Comparison of ENCODE assay signal across 16 cellular contexts in the genomic region with DNA sequence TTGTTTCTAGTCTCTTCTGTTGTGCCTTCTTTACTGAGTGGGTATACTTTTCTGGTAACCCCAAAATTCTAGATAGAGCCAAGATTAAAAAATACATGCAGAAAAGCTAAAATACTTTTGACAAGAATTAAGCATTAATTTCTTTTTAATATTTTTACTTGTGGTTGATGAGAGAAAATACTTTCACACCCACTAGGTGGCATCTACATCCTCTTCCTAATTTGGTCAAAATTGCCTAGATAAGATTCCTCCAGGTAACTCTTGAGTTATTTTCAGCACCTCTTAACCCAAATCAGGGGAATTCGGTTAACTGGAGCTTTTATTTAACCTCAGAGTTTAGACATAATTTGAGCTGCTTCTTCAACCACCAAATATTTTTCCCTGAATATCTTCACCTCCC. TPM values are rescaled to one million over a fixed set of nuclear protein-coding genes. Genes with fewer than 3 reads are reported as not detected.
DNase-seq lines count a peak whose midpoint lies in the region; ATAC-seq and TF ChIP-seq lines count a peak whose summit lies in the region.
"Had no signal": no experiment of that assay in that cellular context is flagged by ENCODE, and none has a peak within 500 bp of the region (broad histone marks: within the 10 kb centered on the region; RNA-seq: fewer than 3 reads in every experiment).

No MANE protein-coding gene starts in this region.

- H2BK5ac ChIP-seq in H9 (ENCODE audit: insufficient read length, low read length) = no peak overlapping the region

- WGBS in H9 (ENCODE audit: extremely low coverage, insufficient read length, low lambda C conversion rate) = no CpG with 5 or more reads among the region's 1 CpG

- H3K4me1 Mint-ChIP-seq in H9 (no peaks in the 10 kb centered on the region), glutamatergic neuron (ENCODE audit: low read depth, unreplicated experiment) (no peaks in the 10 kb centered on the region)
- H3K4me1 Mint-ChIP-seq: CD4-positive, alpha-beta memory T cell had no signal

- H3T11ph ChIP-seq in H9 (ENCODE audit: low read length) = no peak overlapping the region

- no peak overlapping the region for H3K27ac Mint-ChIP-seq in H9
- no peak overlapping the region for H3K27ac Mint-ChIP-seq in glutamatergic neuron (ENCODE audit: unreplicated experiment)
- H3K27ac Mint-ChIP-seq: CD4-positive, alpha-beta memory T cell had no signal

- H2BK120ac ChIP-seq in H9 (ENCODE audit: low read depth, low read length, poor library complexity, severe bottlenecking) = no peak overlapping the region

- no peaks in the 10 kb centered on the region for H3K36me3 Mint-ChIP-seq in H9 (ENCODE audit: insufficient read depth in 1 of 3, low read depth in 3 of 3)
- H3K36me3 Mint-ChIP-seq in glutamatergic neuron (ENCODE audit: unreplicated experiment) = no peaks in the 10 kb centered on the region
- H3K36me3 Mint-ChIP-seq: CD4-positive, alpha-beta memory T cell had no signal

- no peak overlapping the region for H3K4me2 ChIP-seq in H9 (ENCODE audit: insufficient read depth, insufficient read length, low read length)

- H3K9me3 ChIP-seq in H9 (ENCODE audit: control insufficient read depth, low read depth, low read length) = no peaks in the 10 kb centered on the region
- H3K9me3 ChIP-seq: neutrophil had no signal

- no peaks in the 10 kb centered on the region for H3K4me1 ChIP-seq in H9 (ENCODE audit: insufficient read depth, low read length)

- H3K14ac ChIP-seq in H9 (ENCODE audit: insufficient read depth, low read length) = no peak overlapping the region

- H4K20me1 ChIP-seq in H9 (ENCODE audit: control insufficient read depth, insufficient read depth, insufficient read length) = no peaks in the 10 kb centered on the region

- no peak overlapping the region for H4K5ac ChIP-seq in H9 (ENCODE audit: insufficient read length, low read depth, low read length)

- no peaks in the 10 kb centered on the region for H3K79me2 ChIP-seq in H9 (ENCODE audit: insufficient read depth, low read length)

- H2BK12ac ChIP-seq in H9 (ENCODE audit: insufficient read length, low read depth, low read length) = no peak overlapping the region

- TF ChIP-seq CTCF in C4-2B (conservative IDR thresholded peaks at IDR 0.05) (peak; percentile 36), H9 (conservative IDR thresholded peaks at IDR 0.05) (peak; percentile 60), VCaP (conservative IDR thresholded peaks at IDR 0.05) (peak; percentile 63), glutamatergic neuron (IDR thresholded peaks at IDR 0.05; ENCODE audit: partially characterized antibody, unreplicated experiment) (peak; percentile 50)

- no peak overlapping the region for H3K9ac ChIP-seq in H9 (ENCODE audit: extremely low read depth, insufficient read length, low read length)

- H3K23me2 ChIP-seq in H9 (ENCODE audit: insufficient read length, low read depth, low read length, poor library complexity, severe bottlenecking) = no peaks in the 10 kb centered on the region

- H2AFZ ChIP-seq in H9 (ENCODE audit: low read length) = no peak overlapping the region

- no peak overlapping the region for H2BK20ac ChIP-seq in H9 (ENCODE audit: low read depth, low read length, poor library complexity, severe bottlenecking)

- H3K27ac ChIP-seq in C4-2B = no peak overlapping the region
- no peak overlapping the region for H3K27ac ChIP-seq in H9 (ENCODE audit: insufficient read length, low read depth, low read length)
- no peak overlapping the region for H3K27ac ChIP-seq in VCaP
- H3K27ac ChIP-seq: neutrophil, WERI-Rb-1 had no signal

- no peak overlapping the region for H3K56ac ChIP-seq in H9 (ENCODE audit: insufficient read length, low read depth, low read length)

- H4K8ac ChIP-seq in H9 (replicated peaks; ENCODE audit: insufficient read length, low read depth, low read length) = no peak overlapping the region

- H3K9me3 Mint-ChIP-seq in H9 = no peaks in the 10 kb centered on the region
- H3K9me3 Mint-ChIP-seq in glutamatergic neuron (ENCODE audit: unreplicated experiment) = no peaks in the 10 kb centered on the region
- H3K9me3 Mint-ChIP-seq: CD4-positive, alpha-beta memory T cell had no signal

- intact Hi-C loops in Right ventricle myocardium inferior (cut with DNase I) = no loop called here

- no peak overlapping the region for H2AK5ac ChIP-seq in H9 (ENCODE audit: insufficient read length, low read length)

- no peak overlapping the region for H3K4ac ChIP-seq in H9 (ENCODE audit: low read depth, low read length)

- no peak overlapping the region for H4K91ac ChIP-seq in H9 (ENCODE audit: insufficient read length, low read depth, low read length)

- no peak for ATAC-seq in Right ventricle myocardium inferior
- ATAC-seq: HCT116 had no signal

- no peaks in the 10 kb centered on the region for H3K27me3 ChIP-seq in H9 (ENCODE audit: insufficient read depth, low read length)
- H3K27me3 ChIP-seq: neutrophil had no signal

- DNase-seq in H9 = no peak
- no peak for DNase-seq in glutamatergic neuron
- no peak for DNase-seq in activated CD8-positive, alpha-beta memory T cell treated with anti-CD3 and anti-CD28 coated beads for 24 hours
- no peak for DNase-seq in stimulated activated CD4-positive, alpha-beta T cell treated with anti-CD3 and anti-CD28 coated beads, Interleukin-12 subunit alpha, Interleukin-12 subunit beta, amount 100 ng/mL, for 4 hours
- DNase-seq in Right ventricle myocardium inferior (ENCODE audit: missing footprints) = no peak
- DNase-seq in NCI-H1105 treated with DMSO at 0.1 percent for 48 hours (lab: John Stamatoyannopoulos, UW) = no peak
- DNase-seq: activated effector memory CD4-positive, alpha-beta T cell treated with Interleukin-2 at 50 U/mL for 16 hours; CD4-positive, alpha-beta memory T cell; stimulated activated CD4-positive, alpha-beta T cell treated with anti-CD3 and anti-CD28 coated beads, Interleukin-4, amount 100 ng/mL, for 24 hours; WERI-Rb-1 had no signal

- no peak overlapping the region for H3K4me3 Mint-ChIP-seq in H9
- no peak overlapping the region for H3K4me3 Mint-ChIP-seq in glutamatergic neuron (ENCODE audit: unreplicated experiment)
- H3K4me3 Mint-ChIP-seq: CD4-positive, alpha-beta memory T cell had no signal

- no peak overlapping the region for H3K18ac ChIP-seq in H9 (ENCODE audit: insufficient read length, low read depth, low read length)

- no peaks in the 10 kb centered on the region for H3K79me1 ChIP-seq in H9 (ENCODE audit: insufficient read depth, low read depth, low read length, poor library complexity, severe bottlenecking)

- no peak overlapping the region for H2BK15ac ChIP-seq in H9 (ENCODE audit: low read depth, low read length)

- H3K27me3 Mint-ChIP-seq in H9 (ENCODE audit: low read depth) (no peaks in the 10 kb centered on the region), glutamatergic neuron (ENCODE audit: unreplicated experiment) (no peaks in the 10 kb centered on the region)
- H3K27me3 Mint-ChIP-seq: CD4-positive, alpha-beta memory T cell had no signal

- no peak overlapping the region for H3K23ac ChIP-seq in H9 (ENCODE audit: insufficient read length, low read depth, low read length)

RNA-seq across cellular contexts. Expression of a gene that starts 28.4 kb away (rescaled TPM):
- total RNA-seq in H9 (2021) = not detected in 2 replicates
- not detected for total RNA-seq in glutamatergic neuron (ENCODE audit: unreplicated experiment)
- total RNA-seq in Right ventricle myocardium inferior = not detected
- total RNA-seq: CD4-positive, alpha-beta memory T cell; dermis microvascular lymphatic vessel endothelial cell; subcutaneous adipose tissue had no signal

RNA-seq across cellular contexts. Expression of a gene that starts 55.9 kb away (rescaled TPM):
- total RNA-seq in H9 (2021) (not detected in 2 replicates), glutamatergic neuron (ENCODE audit: unreplicated experiment) (not detected), Right ventricle myocardium inferior (3.8 TPM)
- total RNA-seq: CD4-positive, alpha-beta memory T cell; dermis microvascular lymphatic vessel endothelial cell; subcutaneous adipose tissue had no signal
